ENCODE assay signal across 11 cellular contexts in genomic region chr20:49948809-49949507, GRCh38. TPM values are rescaled to one million over a fixed set of nuclear protein-coding genes. Genes with fewer than 3 reads are reported as not detected.
A peak's percentile ranks its signal among the peaks of the same experiment; 100 is the strongest.
DNase-seq lines count a peak whose midpoint lies in the region; ATAC-seq and TF ChIP-seq lines count a peak whose summit lies in the region.
"Had no signal": no experiment of that assay in that cellular context is flagged by ENCODE, and none has a peak within 500 bp of the region (broad histone marks: within the 10 kb centered on the region; RNA-seq: fewer than 3 reads in every experiment).

No MANE protein-coding gene starts in this region.

- ATAC-seq in omental fat pad (ENCODE audit: low FRiP score) = no peak
- ATAC-seq: esophagus mucosa had no signal

- DNase-seq in AG09319 (ENCODE audit: extremely low read depth, low read depth) (peak; percentile 57), HS-5 (ENCODE audit: low read depth) (peak; percentile 99), amniotic stem cell (lab: John Stamatoyannopoulos, UW) (peak; percentile 80), kidney tubule cell (ENCODE audit: low spot score) (peak; percentile 92), T-helper 2 cell (no peak), omental fat pad (ENCODE audit: low spot score) (no peak), NCI-H524 treated with DMSO at 0.1 percent for 48 hours (lab: John Stamatoyannopoulos, UW) (no peak), OCI-M1 (lab: John Stamatoyannopoulos, UW) (no peak)
- DNase-seq: cerebellar nuclear complex, DMS153 had no signal

- no peak for TF ChIP-seq CTCF in AG09319 (IDR thresholded peaks at IDR 0.05; ENCODE audit: low read depth, low read length)
- no peak for TF ChIP-seq CTCF in omental fat pad (IDR thresholded peaks at IDR 0.05)

RNA-seq across cellular contexts. Expression of gene RNF114, which starts 12.8 kb away (rescaled TPM):
- 100 to 1,000 TPM; 133 to 163 (median 146) TPM for total RNA-seq in omental fat pad

RNA-seq across cellular contexts. Expression of gene SPATA2, which starts 33.6 kb away (rescaled TPM):
- total RNA-seq in omental fat pad = 1 to 10 TPM; 3.3 to 6.4 (median 3.6) TPM

RNA-seq across cellular contexts. Expression of gene SNAI1, which starts 33.8 kb away (rescaled TPM):
- 10 to 100 TPM in 1 of 4 donors, 1 to 10 TPM in 3; 3.3 to 23.8 (median 8.7) TPM for total RNA-seq in omental fat pad

Comparison
In these comparisons a context has a peak if more than half of its experiments do, and no peak if none do; other contexts are left out.
1. DNase-seq: peak in AG09319 (single experiment), HS-5 (single experiment), amniotic stem cell (single experiment) and kidney tubule cell (single experiment); none in T-helper 2 cell (0 of 5), omental fat pad (single experiment), NCI-H524 treated with DMSO at 0.1 percent for 48 hours (single experiment) and OCI-M1 (single experiment).